In the genomic region with DNA sequence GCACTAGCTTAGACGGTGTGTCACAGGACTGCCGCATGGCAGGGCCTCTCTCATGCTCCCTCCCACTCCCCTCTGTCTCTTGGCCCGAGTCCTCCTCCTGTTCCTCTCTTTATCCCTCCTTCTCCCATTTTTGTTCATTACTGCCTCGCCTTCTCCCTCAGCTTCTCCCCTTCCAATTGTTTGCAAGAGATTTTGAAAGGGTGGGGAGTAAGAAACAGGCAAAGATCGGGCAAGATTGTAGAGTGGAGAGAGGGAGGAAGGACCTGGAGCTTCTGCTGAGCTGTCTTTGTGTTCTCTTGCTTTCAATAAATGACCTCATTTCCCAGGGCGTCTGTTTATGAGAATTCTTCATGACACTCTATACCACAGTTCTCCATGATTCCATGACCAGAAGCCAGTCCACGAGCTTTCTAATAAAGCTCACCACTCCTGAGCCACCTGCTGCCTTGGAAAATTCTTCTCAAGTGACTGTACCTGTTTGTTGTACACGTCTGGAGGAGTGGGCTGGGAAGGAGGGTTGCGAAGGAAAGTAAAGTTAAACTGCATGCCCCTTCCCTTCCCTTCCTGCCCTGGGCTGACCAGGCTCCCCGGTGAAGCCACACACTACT, we compare ENCODE assay signal across 15 cellular contexts. TPM values are rescaled to one million over a fixed set of nuclear protein-coding genes. Genes with fewer than 3 reads are reported as not detected.
DNase-seq lines count a peak whose midpoint lies in the region; ATAC-seq lines count a peak whose summit lies in the region.
"Had no signal": no experiment of that assay in that cellular context is flagged by ENCODE, and none has a peak within 500 bp of the region (broad histone marks: within the 10 kb centered on the region; RNA-seq: fewer than 3 reads in every experiment).

No MANE protein-coding gene starts in this region.

- H3K4me1 ChIP-seq in SJCRH30: peaks cover 3% of the 10 kb centered on the region; the same call in 1 of the 2 replicates
- H3K4me1 ChIP-seq: HAP-1 had no signal

- H3K27me3 ChIP-seq in SJCRH30: peaks cover 9% of the 10 kb centered on the region; the same call in 1 of the 2 replicates

- H3K36me3 ChIP-seq in SJCRH30: no peaks in the 10 kb centered on the region
- H3K36me3 ChIP-seq: HAP-1 had no signal

- no peak overlapping the region for H3K4me3 ChIP-seq in SJCRH30
- H3K4me3 ChIP-seq: HAP-1 had no signal

- H3K27ac ChIP-seq in SJCRH30: no peak overlapping the region
- H3K27ac ChIP-seq: C4-2B, KMS-11 had no signal

- H3K9me3 ChIP-seq in SJCRH30 (replicated peaks): 0 out of 2 replicates have a peak, but pooled peaks cover 9% of the 10 kb centered on the region
- H3K9me3 ChIP-seq: HAP-1, SK-N-SH had no signal

- no peak for ATAC-seq in stimulated activated naive CD8-positive, alpha-beta T cell treated with anti-CD3 and anti-CD28 coated beads, Interleukin-15, Interleukin-2, amounts not matched to agents 100 U/mL and 50 U/mL, for 24 hours
- ATAC-seq: Right ventricle myocardium inferior had no signal

- peak; percentile 15 for DNase-seq in NCI-H2196 (lab: John Stamatoyannopoulos, UW; ENCODE audit: unreplicated experiment)
- DNase-seq in NCI-H2196 treated with DMSO at 0.1 percent for 48 hours (lab: John Stamatoyannopoulos, UW; ENCODE audit: unreplicated experiment): no peak
- peak; percentile 37 to 38 for DNase-seq in SJCRH30
- peak; percentile 67 for DNase-seq in kidney tubule cell (ENCODE audit: low spot score)
- DNase-seq in NCI-H2171 (lab: John Stamatoyannopoulos, UW): no peak
- no peak for DNase-seq in activated naive CD4-positive, alpha-beta T cell (lab: John Stamatoyannopoulos, UW)
- DNase-seq in stimulated activated naive CD8-positive, alpha-beta T cell treated with anti-CD3 and anti-CD28 coated beads, Interleukin-15, Interleukin-2, amounts not matched to agents 100 U/mL and 50 U/mL, for 24 hours: no peak
- no peak for DNase-seq in NCI-H446 (lab: John Stamatoyannopoulos, UW)
- DNase-seq: NCI-H187 treated with DMSO at 0.1 percent for 48 hours, SK-N-SH, T-helper 1 cell had no signal

RNA-seq across cellular contexts. Expression of gene PLEKHG1, which starts 50.0 kb away (rescaled TPM):
- 13.6 and 13.8 TPM in 2 replicates for total RNA-seq in SJCRH30 (2014; rRNA removed; shearing (Covaris generic))

Comparison
In these comparisons a context has a peak if more than half of its experiments do, and no peak if none do; other contexts are left out.
1. DNase-seq: peak in NCI-H2196 (single experiment), SJCRH30 (2 of 2) and kidney tubule cell (single experiment); none in NCI-H2196 treated with DMSO at 0.1 percent for 48 hours (single experiment), NCI-H2171 (single experiment), activated naive CD4-positive, alpha-beta T cell (0 of 4), stimulated activated naive CD8-positive, alpha-beta T cell treated with anti-CD3 and anti-CD28 coated beads, Interleukin-15, Interleukin-2, amounts not matched to agents 100 U/mL and 50 U/mL, for 24 hours (single experiment) and NCI-H446 (0 of 2).